12 cellular contexts compared by ENCODE assay signal in the genomic region with DNA sequence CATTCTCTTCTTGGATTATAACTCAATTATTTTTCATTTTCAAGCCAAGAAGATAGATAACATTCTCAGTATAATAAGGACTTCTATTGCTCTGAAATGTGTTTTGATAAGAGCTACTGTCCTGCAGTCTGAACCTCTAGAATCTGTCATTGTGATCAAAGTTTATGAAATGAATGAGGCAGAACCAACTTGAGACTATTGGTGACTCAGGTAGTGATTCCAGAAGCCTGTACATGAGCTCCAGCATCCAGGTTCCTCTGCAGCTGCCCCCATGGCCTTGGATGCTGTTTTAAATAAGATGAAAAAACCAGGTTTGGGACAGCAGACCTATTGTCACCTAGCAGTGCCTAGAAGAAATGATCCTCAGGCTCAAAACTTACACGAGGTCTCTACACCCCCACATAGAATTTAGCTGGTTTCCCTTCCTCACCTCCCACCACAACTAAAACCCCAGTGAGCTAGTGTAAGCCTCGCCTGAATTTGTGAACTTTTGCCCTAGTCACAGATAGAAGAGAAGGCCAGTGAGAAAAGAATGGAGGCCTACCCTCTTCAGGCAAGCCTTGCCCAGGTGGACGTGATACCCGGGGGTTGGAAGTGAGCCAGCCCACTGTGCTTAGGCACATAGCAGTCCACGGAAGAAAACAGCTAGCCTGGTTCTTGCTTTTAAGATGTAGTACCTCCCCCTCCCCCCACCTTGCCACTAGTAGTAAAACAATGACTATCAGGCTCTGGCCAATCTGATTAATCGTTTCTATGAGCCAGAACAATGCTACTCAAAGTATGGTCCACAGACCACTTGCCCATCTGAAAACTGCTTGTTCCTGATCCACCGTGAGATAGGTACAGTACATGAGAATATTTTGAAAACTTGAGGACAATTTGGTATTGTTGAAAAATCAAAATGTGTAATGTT.
A peak's percentile ranks its signal among the peaks of the same experiment; 100 is the strongest.
DNase-seq lines count a peak whose midpoint lies in the region; ATAC-seq and TF ChIP-seq lines count a peak whose summit lies in the region.
"Had no signal": no experiment of that assay in that cellular context is flagged by ENCODE, and none has a peak within 500 bp of the region (broad histone marks: within the 10 kb centered on the region; RNA-seq: fewer than 3 reads in every experiment).

No MANE protein-coding gene starts in this region.

- 87% methylated on average over 7 of the region's 7 CpGs for WGBS in esophagus muscularis mucosa

- TF ChIP-seq POLR2A in esophagus muscularis mucosa (IDR thresholded peaks at IDR 0.05; ENCODE audit: low read depth) (no peak), breast epithelium (IDR thresholded peaks at IDR 0.05) (no peak)

- H3K27ac ChIP-seq in esophagus muscularis mucosa (replicated peaks in 1 of 4) (no peak overlapping the region), breast epithelium (no peak overlapping the region)
- H3K27ac ChIP-seq: suprapubic skin had no signal

- no peak for TF ChIP-seq CTCF in GM13976 (IDR thresholded peaks at IDR 0.05; ENCODE audit: borderline replicate concordance, control extremely low read depth, extremely low read depth, insufficient read depth, missing control alignments)
- no peak for TF ChIP-seq CTCF in esophagus muscularis mucosa (IDR thresholded peaks at IDR 0.05)
- no peak for TF ChIP-seq CTCF in breast epithelium (IDR thresholded peaks at IDR 0.05)

- peak; percentile 68 for ATAC-seq in GM19463 (IDR thresholded peaks at IDR 0.05; ENCODE audit: unreplicated experiment)
- peak; percentile 62 for ATAC-seq in HG03280 (IDR thresholded peaks at IDR 0.05; ENCODE audit: unreplicated experiment)
- ATAC-seq in GM21390 (IDR thresholded peaks at IDR 0.05; ENCODE audit: unreplicated experiment): no peak
- no peak for ATAC-seq in sciatic nerve
- no peak for ATAC-seq in GM18873 (IDR thresholded peaks at IDR 0.05; ENCODE audit: low FRiP score, unreplicated experiment)
- ATAC-seq: PC-3 had no signal

- intact Hi-C loops in esophagus muscularis mucosa (cut with DNase I): no loop called here
- intact Hi-C loops in sciatic nerve (cut with DNase I): no loop called here
- intact Hi-C loops in breast epithelium (cut with DNase I; ENCODE audit: low total_unique reads): no loop called here

- in situ Hi-C loops in GM13976 (cut with MboI; ENCODE audit: low sequenced_read_pairs, unreplicated experiment): no loop called here

- TF ChIP-seq EP300 in esophagus muscularis mucosa (IDR thresholded peaks at IDR 0.05): no peak

- peaks cover 9 to 66% (median 45%) of the 10 kb centered on the region in 4 donors for H3K36me3 ChIP-seq in esophagus muscularis mucosa
- peaks cover 9% of the 10 kb centered on the region for H3K36me3 ChIP-seq in breast epithelium

- DNase-seq in GM13976 (ENCODE audit: low spot score) (peak; percentile 61), esophagus muscularis mucosa (ENCODE audit: extremely low spot score) (peak; percentile 31), sciatic nerve (ENCODE audit: low spot score) (no peak), breast epithelium (ENCODE audit: low spot score in 2 of 2) (no peak)
- DNase-seq: activated CD4-positive, CD25-positive, alpha-beta regulatory T cell; NCI-H1417 treated with DMSO at 0.1 percent for 48 hours; PC-3 had no signal

- H3K4me3 ChIP-seq in esophagus muscularis mucosa (no peak overlapping the region), breast epithelium (no peak overlapping the region)
- H3K4me3 ChIP-seq: suprapubic skin had no signal

- H3K4me1 ChIP-seq in esophagus muscularis mucosa (peaks cover 0 to 15% (median 12%) of the 10 kb centered on the region in 4 donors), breast epithelium (no peaks in the 10 kb centered on the region)

- H3K9me3 ChIP-seq in esophagus muscularis mucosa (no peaks in the 10 kb centered on the region), breast epithelium (no peaks in the 10 kb centered on the region)
- H3K9me3 ChIP-seq: suprapubic skin had no signal

- no peaks in the 10 kb centered on the region for H3K27me3 ChIP-seq in esophagus muscularis mucosa
- no peaks in the 10 kb centered on the region for H3K27me3 ChIP-seq in breast epithelium
- H3K27me3 ChIP-seq: suprapubic skin had no signal

Comparison
In these comparisons a context has a peak if more than half of its experiments do, and no peak if none do; other contexts are left out.
1. DNase-seq: peak in GM13976 (single experiment) and esophagus muscularis mucosa (single experiment); none in sciatic nerve (single experiment) and breast epithelium (0 of 2).
2. ATAC-seq: peak in GM19463 (single experiment) and HG03280 (single experiment); none in GM21390 (single experiment), sciatic nerve (single experiment) and GM18873 (single experiment).